26 cellular contexts compared by ENCODE assay signal in genomic region chr5:124561451-124561850, GRCh38.
DNase-seq lines count a peak whose midpoint lies in the region; ATAC-seq and TF ChIP-seq lines count a peak whose summit lies in the region.
"Had no signal": no experiment of that assay in that cellular context is flagged by ENCODE, and none has a peak within 500 bp of the region (broad histone marks: within the 10 kb centered on the region; RNA-seq: fewer than 3 reads in every experiment).

No MANE protein-coding gene starts in this region.

- H3K36me3 ChIP-seq in RWPE2 (ENCODE audit: low read depth), result no peaks in the 10 kb centered on the region
- H3K36me3 ChIP-seq: BLaER1 treated with 17β-estradiol and CSF1 and Interleukin-3, amounts not matched to agents 10 nM and 100 nM; SJSA1 had no signal

- DNase-seq in EL (peak; percentile 3), HT1080 (ENCODE audit: low read depth) (peak; percentile 13), RWPE2 (ENCODE audit: low spot score) (no peak), glomerular visceral epithelial cell (ENCODE audit: extremely low spot score) (peak; percentile 12), C1 segment of cervical spinal cord (lab: John Stamatoyannopoulos, UW) (no peak), HPDE6-E6E7 (ENCODE audit: extremely low spot score) (no peak)
- no peak for DNase-seq in activated CD4-positive, alpha-beta T cell treated with anti-CD3 and anti-CD28 coated beads, Interleukin-2, amount 10 ng/mL, durations not matched to agents 24 days and 14 days
- no peak for DNase-seq in activated T-cell treated with anti-CD3 and anti-CD28 coated beads, Interleukin-2, amount 50 U/mL, for 48 hours
- DNase-seq: AML-193; Caco-2; CD4-positive, alpha-beta memory T cell; NCI-H1092; NCI-H1417 treated with DMSO at 0.1 percent for 48 hours; NCI-H1694 treated with DMSO at 0.1 percent for 48 hours; NCI-H2081; NCI-H226; NCI-H510A; NCI-H69; OCI-M1; Right ventricle myocardium superior; T-cell had no signal

- intact Hi-C loops in activated CD4-positive, alpha-beta T cell treated with anti-CD3 and anti-CD28 coated beads, Interleukin-2, amount 10 ng/mL, durations not matched to agents 24 days and 14 days (cut with micrococcal nuclease), result no loop called here

- H3K4me1 ChIP-seq in RWPE2 (ENCODE audit: insufficient read depth, poor library complexity, severe bottlenecking), result no peaks in the 10 kb centered on the region
- H3K4me1 ChIP-seq: A549; BLaER1 treated with 17β-estradiol and CSF1 and Interleukin-3, amounts not matched to agents 10 nM and 100 nM; Caco-2; SJSA1 had no signal

- no peaks in the 10 kb centered on the region for H3K27me3 Mint-ChIP-seq in activated CD4-positive, alpha-beta T cell treated with anti-CD3 and anti-CD28 coated beads, Interleukin-2, amount 10 ng/mL, durations not matched to agents 24 days and 14 days
- H3K27me3 Mint-ChIP-seq: CD4-positive, alpha-beta memory T cell; IgD-negative memory B cell; T-cell had no signal

- no peaks in the 10 kb centered on the region for H3K27me3 ChIP-seq in RWPE2 (ENCODE audit: insufficient read depth, poor library complexity, severe bottlenecking)
- H3K27me3 ChIP-seq: BLaER1 treated with 17β-estradiol and CSF1 and Interleukin-3, amounts not matched to agents 10 nM and 100 nM; SJSA1 had no signal

- peak; percentile 57; the same call in 1 of the 3 replicates for ATAC-seq in RWPE2 (ENCODE audit: low read depth)
- ATAC-seq: A549, T-cell had no signal

- H3K27ac Mint-ChIP-seq in activated CD4-positive, alpha-beta T cell treated with anti-CD3 and anti-CD28 coated beads, Interleukin-2, amount 10 ng/mL, durations not matched to agents 24 days and 14 days, result no peak overlapping the region
- H3K27ac Mint-ChIP-seq: CD4-positive, alpha-beta memory T cell; IgD-negative memory B cell; T-cell had no signal

- H3K9me3 ChIP-seq in RWPE2 (ENCODE audit: severe bottlenecking), result no peaks in the 10 kb centered on the region
- H3K9me3 ChIP-seq: A549, SJSA1 had no signal

- H3K4me1 Mint-ChIP-seq in activated CD4-positive, alpha-beta T cell treated with anti-CD3 and anti-CD28 coated beads, Interleukin-2, amount 10 ng/mL, durations not matched to agents 24 days and 14 days, result no peaks in the 10 kb centered on the region
- H3K4me1 Mint-ChIP-seq: CD4-positive, alpha-beta memory T cell; IgD-negative memory B cell; T-cell had no signal

- no peak overlapping the region for H3K4me3 ChIP-seq in RWPE2 (ENCODE audit: severe bottlenecking)
- H3K4me3 ChIP-seq: A549; BLaER1 treated with 17β-estradiol and CSF1 and Interleukin-3, amounts not matched to agents 10 nM and 100 nM; SJSA1 had no signal

- no peaks in the 10 kb centered on the region for H3K36me3 Mint-ChIP-seq in activated CD4-positive, alpha-beta T cell treated with anti-CD3 and anti-CD28 coated beads, Interleukin-2, amount 10 ng/mL, durations not matched to agents 24 days and 14 days (ENCODE audit: low read depth)
- H3K36me3 Mint-ChIP-seq: CD4-positive, alpha-beta memory T cell; T-cell had no signal

- no peak overlapping the region for H3K27ac ChIP-seq in RWPE2 (ENCODE audit: poor library complexity, severe bottlenecking)
- H3K27ac ChIP-seq: A549; BLaER1 treated with 17β-estradiol and CSF1 and Interleukin-3, amounts not matched to agents 10 nM and 100 nM; KMS-11; SJSA1 had no signal

- TF ChIP-seq CTCF in RWPE2 (IDR thresholded peaks at IDR 0.05; ENCODE audit: poor library complexity, severe bottlenecking), result no peak

- H3K9me3 Mint-ChIP-seq in activated CD4-positive, alpha-beta T cell treated with anti-CD3 and anti-CD28 coated beads, Interleukin-2, amount 10 ng/mL, durations not matched to agents 24 days and 14 days, result no peaks in the 10 kb centered on the region
- H3K9me3 Mint-ChIP-seq: T-cell had no signal

- no peak overlapping the region for H3K4me3 Mint-ChIP-seq in activated CD4-positive, alpha-beta T cell treated with anti-CD3 and anti-CD28 coated beads, Interleukin-2, amount 10 ng/mL, durations not matched to agents 24 days and 14 days
- H3K4me3 Mint-ChIP-seq: CD4-positive, alpha-beta memory T cell; IgD-negative memory B cell; T-cell had no signal

Comparison
In these comparisons a context has a peak if more than half of its experiments do, and no peak if none do; other contexts are left out.
1. DNase-seq: peak in EL (single experiment), HT1080 (single experiment) and glomerular visceral epithelial cell (single experiment); none in RWPE2 (single experiment), activated CD4-positive, alpha-beta T cell treated with anti-CD3 and anti-CD28 coated beads, Interleukin-2, amount 10 ng/mL, durations not matched to agents 24 days and 14 days (single experiment), activated T-cell treated with anti-CD3 and anti-CD28 coated beads, Interleukin-2, amount 50 U/mL, for 48 hours (0 of 2), C1 segment of cervical spinal cord (0 of 14) and HPDE6-E6E7 (single experiment).